Comparison of ENCODE assay signal across 10 cellular contexts in the genomic region with DNA sequence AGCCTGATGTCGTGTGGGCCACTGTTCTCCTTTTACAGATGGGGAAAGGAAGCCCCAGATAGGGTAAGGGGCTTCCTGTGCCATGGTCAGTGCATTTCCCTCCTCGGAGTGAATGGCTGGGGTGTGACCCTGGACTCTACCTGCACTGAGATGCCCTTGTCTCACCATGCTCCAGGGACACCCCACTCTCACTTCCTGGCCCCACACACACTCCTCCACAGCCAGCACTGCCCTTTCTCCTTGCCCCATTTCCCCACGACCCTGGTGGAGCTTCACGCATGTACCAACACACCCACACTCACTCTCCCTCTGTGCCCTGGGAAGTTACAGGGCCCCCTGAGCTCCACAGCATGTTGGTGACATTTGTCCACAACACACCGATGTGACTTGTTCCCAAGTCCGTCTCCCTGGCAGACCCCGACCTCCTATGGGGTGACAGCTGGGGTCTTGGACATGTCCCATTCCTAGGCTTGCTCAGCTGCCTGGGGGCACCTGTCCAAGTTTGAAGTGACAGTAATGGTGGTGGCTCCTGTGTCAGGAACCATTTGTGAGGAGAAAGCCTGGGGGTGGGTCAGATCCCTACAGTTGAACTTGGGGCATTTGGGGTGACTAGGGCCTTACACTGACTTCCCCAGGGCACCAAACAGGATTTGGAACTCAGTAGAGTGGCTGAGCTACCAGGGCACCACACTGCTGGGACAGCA. TPM values are rescaled to one million over a fixed set of nuclear protein-coding genes. Genes with fewer than 3 reads are reported as not detected.
DNase-seq lines count a peak whose midpoint lies in the region; ATAC-seq lines count a peak whose summit lies in the region.
"Had no signal": no experiment of that assay in that cellular context is flagged by ENCODE, and none has a peak within 500 bp of the region (broad histone marks: within the 10 kb centered on the region; RNA-seq: fewer than 3 reads in every experiment).

No MANE protein-coding gene starts in this region.

- peak overlapping the region in 1 of 3 donors; percentile 8 for H3K9ac ChIP-seq in skeletal muscle tissue (ENCODE audit: low read depth in 1 of 3, low read length in 3 of 3)

- 70% methylated on average over 7 of the region's 7 CpGs for WGBS in right cardiac atrium

- ATAC-seq in right cardiac atrium (no peak), GM18861 (IDR thresholded peaks at IDR 0.05; ENCODE audit: unreplicated experiment) (no peak), T-cell (replicated peaks in 1 of 4) (no peak)

- H3K9me3 ChIP-seq in SJCRH30 (replicated peaks) (no peaks in the 10 kb centered on the region), right cardiac atrium (ENCODE audit: control insufficient read depth, low read length) (no peaks in the 10 kb centered on the region), skeletal muscle tissue (ENCODE audit: control insufficient read depth in 3 of 3, low read length in 3 of 3) (no peaks in the 10 kb centered on the region)
- H3K9me3 ChIP-seq: Caco-2, mucosa of descending colon had no signal

- no peaks in the 10 kb centered on the region for H3K36me3 Mint-ChIP-seq in T-cell

- intact Hi-C loops in right cardiac atrium (cut with DNase I), result no loop called here

- H3K27ac ChIP-seq in SJCRH30, result peak overlapping the region; percentile 75
- H3K27ac ChIP-seq in right cardiac atrium (ENCODE audit: low read length), result peak overlapping the region; percentile 46
- H3K27ac ChIP-seq in skeletal muscle tissue (ENCODE audit: low read depth, low read length), result peak overlapping the region; percentile 72

- no peaks in the 10 kb centered on the region for H3K9me3 Mint-ChIP-seq in T-cell

- H3K4me3 ChIP-seq in SJCRH30, result no peak overlapping the region
- no peak overlapping the region for H3K4me3 ChIP-seq in right cardiac atrium (ENCODE audit: low read length)
- H3K4me3 ChIP-seq in skeletal muscle tissue (ENCODE audit: low read length in 3 of 3), result no peak overlapping the region
- H3K4me3 ChIP-seq: mucosa of descending colon had no signal

- no peak overlapping the region for H3K4me3 Mint-ChIP-seq in T-cell

- peaks cover 20 to 29% (median 25%) of the 10 kb centered on the region in 3 donors for H3K4me1 Mint-ChIP-seq in T-cell

- no peaks in the 10 kb centered on the region for H3K27me3 ChIP-seq in SJCRH30
- no peaks in the 10 kb centered on the region for H3K27me3 ChIP-seq in right cardiac atrium (ENCODE audit: control insufficient read depth, insufficient read depth)
- H3K27me3 ChIP-seq in skeletal muscle tissue (ENCODE audit: control insufficient read depth in 3 of 3, insufficient read depth in 3 of 3, low read length in 3 of 3), result peaks cover 0 to 3% (median 0%) of the 10 kb centered on the region in 3 donors

- peak overlapping the region in 1 of 2 donors; percentile 67 for H3K27ac Mint-ChIP-seq in T-cell

- POLR2A ChIA-PET in T-cell (lab: Charles Lee), result no interaction called here

- H3K4me1 ChIP-seq in SJCRH30 (peaks cover 19% of the 10 kb centered on the region), right cardiac atrium (ENCODE audit: control insufficient read depth, insufficient read depth, low read length) (peaks cover 13% of the 10 kb centered on the region), skeletal muscle tissue (ENCODE audit: control insufficient read depth in 3 of 3, insufficient read depth in 3 of 3, low read length in 3 of 3) (peaks cover 22 to 31% (median 27%) of the 10 kb centered on the region in 3 donors)

- no peaks in the 10 kb centered on the region for H3K27me3 Mint-ChIP-seq in T-cell

- H3K36me3 ChIP-seq in SJCRH30 (no peaks in the 10 kb centered on the region), skeletal muscle tissue (ENCODE audit: control insufficient read depth in 3 of 3, insufficient read depth in 3 of 3, low read length in 3 of 3) (peaks cover 0 to 5% (median 3%) of the 10 kb centered on the region in 3 donors)

- CTCF ChIA-PET in T-cell (lab: Charles Lee), result interaction anchor here in 1 of 2 donors (0.6 kb wide), 1 partner anchor 9 kb away, joined by 4 read pairs; no protein-coding TSS in a partner anchor

- DNase-seq in HuH-7.5 (ENCODE audit: low spot score) (peak; percentile 22), SJCRH30 (no peak), right cardiac atrium (peak in 1 of 3 donors; percentile 30), LoVo (ENCODE audit: low spot score) (no peak), iPS-NIHi7 (ENCODE audit: extremely low spot score) (no peak), T-cell (no peak)
- DNase-seq: Caco-2, mucosa of descending colon had no signal

RNA-seq across cellular contexts. Expression of gene PECAM1, which starts 47.4 kb away (rescaled TPM):
- total RNA-seq in SJCRH30 (2014; rRNA removed; shearing (Covaris generic)), result 0.49 and 0.68 TPM in 2 replicates
- total RNA-seq in right cardiac atrium, result 100 to 1,000 TPM in 3 of 4 donors, 10 to 100 TPM in 1; 99.4 to 201 (median 193) TPM
- 42.8 TPM for polyA plus RNA-seq in right cardiac atrium
- 57.9 TPM for total RNA-seq in skeletal muscle tissue
- total RNA-seq in T-cell, result 10 to 100 TPM; 20.9 to 69.3 (median 57.1) TPM

Comparison
In these comparisons a context has a peak if more than half of its experiments do, and no peak if none do; other contexts are left out.
1. RNA of gene PECAM1, which starts 47.4 kb away (total RNA-seq): 99.4 to 201 TPM in right cardiac atrium, 57.9 TPM in skeletal muscle tissue (single experiment) and 20.9 to 69.3 TPM in T-cell; 0.49 to 0.68 TPM in SJCRH30; every median in the first group is over 10 times any median in the second.
2. Peak in every context shown above with its lines, with median percentiles within 50 percentile points of each other: H3K27ac ChIP-seq.